Comparison of ENCODE assay signal across 1 cellular context in the genomic region with DNA sequence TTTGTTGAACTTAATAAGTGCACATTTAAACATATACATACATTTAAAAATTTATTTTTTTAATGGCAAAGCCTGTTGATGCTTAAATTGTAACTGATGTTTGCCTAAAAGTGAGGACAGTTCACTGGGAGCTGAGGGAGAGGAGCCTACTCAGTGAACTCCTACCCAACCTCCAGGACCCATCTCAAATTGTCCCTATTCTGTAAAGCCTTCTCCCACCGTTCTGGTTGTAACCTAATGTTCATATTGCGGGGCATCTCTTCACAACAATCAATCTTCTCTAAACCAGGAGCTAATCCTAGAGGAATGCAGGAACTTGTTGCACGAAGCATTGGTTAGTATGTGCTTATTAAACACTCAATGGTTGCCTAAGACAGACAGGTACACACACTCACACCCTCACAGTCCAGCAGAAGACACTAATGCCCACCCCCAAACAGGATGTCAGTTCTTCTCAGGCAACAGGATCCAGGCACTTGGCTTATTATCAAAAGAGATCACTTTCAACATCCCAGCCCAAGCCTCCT.
TF ChIP-seq lines count a peak whose summit lies in the region.

No MANE protein-coding gene starts in this region.

TF ChIP-seq in GM23338, 12 proteins besides CTCF, POLR2A, EP300 and RAD21 (continued from another document):
- TF ChIP-seq ZNF462 (CRISPR knock-in tag; IDR thresholded peaks at IDR 0.05) (no peak), ZNF331 (CRISPR knock-in tag; IDR thresholded peaks at IDR 0.05; ENCODE audit: low read depth) (no peak)
